Comparison of ENCODE assay signal across 8 cellular contexts in genomic region chr14:77023001-77023996, GRCh38. TPM values are rescaled to one million over a fixed set of nuclear protein-coding genes. Genes with fewer than 3 reads are reported as not detected.
A peak's percentile ranks its signal among the peaks of the same experiment; 100 is the strongest.
DNase-seq lines count a peak whose midpoint lies in the region; ATAC-seq and TF ChIP-seq lines count a peak whose summit lies in the region.

No MANE protein-coding gene starts in this region.

- H3K9me2 ChIP-seq in OCI-LY7 (ENCODE audit: insufficient read depth, low read length), result no peaks in the 10 kb centered on the region

- DNase-seq in NCI-H1092 treated with DMSO at 0.1 percent for 48 hours (lab: John Stamatoyannopoulos, UW) (peak; percentile 62), NCI-H1092 (lab: John Stamatoyannopoulos, UW) (no peak), OCI-LY7 (ENCODE audit: low spot score) (no peak), choroid plexus epithelial cell (ENCODE audit: low read depth) (peak; percentile 63), lung (ENCODE audit: low spot score) (no peak), dedifferentiated amniotic fluid mesenchymal stem cell (ENCODE audit: extremely low spot score) (no peak)
- DNase-seq in NK-92 treated with Interleukin-12 subunit alpha and Interleukin-12 subunit beta, amount 100 ng/mL, for 24 hours (lab: John Stamatoyannopoulos, UW), result no peak

- H3K9me3 ChIP-seq in OCI-LY7 (ENCODE audit: low read length), result no peaks in the 10 kb centered on the region
- no peaks in the 10 kb centered on the region for H3K9me3 ChIP-seq in lung (ENCODE audit: control insufficient read depth in 2 of 2, insufficient read depth in 1 of 2, low read length in 1 of 2)

- H3K4me2 ChIP-seq in OCI-LY7 (ENCODE audit: low read length), result 0 out of 2 replicates have a peak overlapping the region, but pooled peaks have one; percentile 43

- TF ChIP-seq CTCF in OCI-LY7 (conservative IDR thresholded peaks at IDR 0.05; ENCODE audit: low read length) (0 out of 2 replicates have a peak, but pooled peaks have one; percentile 19), choroid plexus epithelial cell (conservative IDR thresholded peaks at IDR 0.05; ENCODE audit: low read depth, low read length) (peak; percentile 60), lung (IDR thresholded peaks at IDR 0.05; ENCODE audit: control extremely low read depth, extremely low read depth) (no peak)

- no peak overlapping the region for H3K4me3 ChIP-seq in OCI-LY7 (ENCODE audit: low read depth, low read length, poor library complexity, severe bottlenecking)
- H3K4me3 ChIP-seq in choroid plexus epithelial cell (ENCODE audit: low read depth, low read length), result peak overlapping the region; percentile 13
- no peak overlapping the region for H3K4me3 ChIP-seq in lung

- H2AFZ ChIP-seq in OCI-LY7 (ENCODE audit: low read length), result no peak overlapping the region

- CTCF ChIA-PET in OCI-LY7 (lab: Charles Lee; ENCODE audit: unreplicated experiment), result no interaction called here

- H3K27ac ChIP-seq in OCI-LY7 (ENCODE audit: low read depth, low read length, poor library complexity, severe bottlenecking) (no peak overlapping the region), lung (ENCODE audit: low read depth in 1 of 2, low read length in 1 of 2) (peak overlapping the region; percentile 80 to 85), temporal lobe (ENCODE audit: low read depth, low read length) (peak overlapping the region; percentile 33)

- intact Hi-C loops in OCI-LY7 (cut with micrococcal nuclease; ENCODE audit: unreplicated experiment), result no loop called here

- H3K36me3 ChIP-seq in OCI-LY7 (ENCODE audit: insufficient read depth, low read length) (peaks cover 26% of the 10 kb centered on the region), lung (ENCODE audit: control insufficient read depth in 2 of 2, insufficient read depth in 2 of 2, low read length in 2 of 2) (peaks cover 0 to 10% of the 10 kb centered on the region in 2 donors)

- no TSS peak for BruUV-seq in OCI-LY7 (replicated peaks; lab: Mats Ljungman, UMichigan)

- H3K79me2 ChIP-seq in OCI-LY7 (ENCODE audit: insufficient read depth, low read depth, low read length), result peaks cover 6% of the 10 kb centered on the region; the same call in 1 of the 2 replicates

- 39 to 66% methylated on average over 17 of the region's 17 CpGs for WGBS in lung, 2 donors

- H4K20me1 ChIP-seq in OCI-LY7 (ENCODE audit: insufficient read depth, low read length), result peaks cover 10% of the 10 kb centered on the region; the same call in 1 of the 2 replicates

- no peaks in the 10 kb centered on the region for H3K27me3 ChIP-seq in lung (ENCODE audit: control insufficient read depth, insufficient read depth)

- H3K4me1 ChIP-seq in OCI-LY7 (ENCODE audit: insufficient read depth, low read length, poor library complexity, severe bottlenecking) (peaks cover 35% of the 10 kb centered on the region), lung (ENCODE audit: control insufficient read depth in 2 of 2, insufficient read depth in 2 of 2, low read length in 2 of 2) (peaks cover 3 to 19% of the 10 kb centered on the region in 2 donors)

- no peak for ATAC-seq in lung (ENCODE audit: insufficient read depth, low FRiP score)

- POLR2A ChIA-PET in OCI-LY7 (lab: Charles Lee), result no interaction called here

RNA-seq across cellular contexts. Expression of gene IRF2BPL, which starts 5.2 kb away (rescaled TPM):
- 18.8 and 25.8 TPM in 2 replicates for total RNA-seq in OCI-LY7 (2014; rRNA removed; shearing (Covaris generic))
- 23.7 and 23.8 TPM in 2 replicates for total RNA-seq in OCI-LY7 (2022)
- total RNA-seq in lung, result 10 to 100 TPM; 42.4 to 52.4 TPM
- 10 to 100 TPM in 1 of 2 donors, 1 to 10 TPM in 1; 9.3 to 34.8 TPM for polyA plus RNA-seq in lung
- total RNA-seq in temporal lobe, result 54.6 TPM

Comparison
In these comparisons a context has a peak if more than half of its experiments do, and no peak if none do; other contexts are left out.
1. DNase-seq: peak in NCI-H1092 treated with DMSO at 0.1 percent for 48 hours (single experiment) and choroid plexus epithelial cell (single experiment); none in NCI-H1092 (single experiment), OCI-LY7 (single experiment), lung (single experiment), dedifferentiated amniotic fluid mesenchymal stem cell (single experiment) and NK-92 treated with Interleukin-12 subunit alpha and Interleukin-12 subunit beta, amount 100 ng/mL, for 24 hours (single experiment).